Comparison of ENCODE assay signal across 14 cellular contexts in the genomic region with DNA sequence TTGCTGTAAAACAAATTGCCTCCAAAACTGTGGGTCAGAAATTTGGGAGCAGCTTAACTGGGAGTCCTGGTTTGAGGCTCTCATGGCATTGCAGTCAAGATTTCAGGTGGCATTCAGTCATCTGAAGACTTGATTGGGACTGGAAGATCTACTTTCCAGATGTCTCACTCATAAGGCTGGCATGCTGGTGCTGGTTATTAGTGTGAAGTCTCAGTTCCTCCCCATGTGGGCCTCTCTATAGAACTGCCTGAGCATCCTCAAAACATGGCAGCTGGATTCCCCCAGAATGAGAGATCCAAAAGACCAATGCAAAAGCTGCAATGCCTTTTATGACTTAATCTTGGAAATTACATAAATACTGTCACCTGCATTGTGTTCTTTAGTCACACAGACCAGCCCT. TPM values are rescaled to one million over a fixed set of nuclear protein-coding genes. Genes with fewer than 3 reads are reported as not detected.
DNase-seq lines count a peak whose midpoint lies in the region; ATAC-seq and TF ChIP-seq lines count a peak whose summit lies in the region.
"Had no signal": no experiment of that assay in that cellular context is flagged by ENCODE, and none has a peak within 500 bp of the region (broad histone marks: within the 10 kb centered on the region; RNA-seq: fewer than 3 reads in every experiment).

No MANE protein-coding gene starts in this region.

- H3K4me1 ChIP-seq in smooth muscle cell (ENCODE audit: low read depth): peaks cover 12% of the 10 kb centered on the region

- peaks cover 14% of the 10 kb centered on the region for H3F3A ChIP-seq in smooth muscle cell (ENCODE audit: low read depth)

- no peak for TF ChIP-seq CTCF in smooth muscle cell (IDR thresholded peaks at IDR 0.05; ENCODE audit: borderline replicate concordance, insufficient read depth, poor library complexity, severe bottlenecking)

- H3K4me3 ChIP-seq in smooth muscle cell: no peak overlapping the region
- H3K4me3 ChIP-seq: heart left ventricle, SK-N-MC had no signal

- no peaks in the 10 kb centered on the region for H3K9me3 ChIP-seq in smooth muscle cell (replicated peaks; ENCODE audit: low read depth)
- H3K9me3 ChIP-seq: heart left ventricle had no signal

- no peaks in the 10 kb centered on the region for H3K79me2 ChIP-seq in smooth muscle cell (ENCODE audit: low read depth)

- ATAC-seq in GM21619 (IDR thresholded peaks at IDR 0.05; ENCODE audit: unreplicated experiment): peak; percentile 56
- peak; percentile 84 for ATAC-seq in HG03432 (IDR thresholded peaks at IDR 0.05; ENCODE audit: unreplicated experiment)
- no peak for ATAC-seq in left ventricle myocardium superior
- ATAC-seq: heart left ventricle had no signal

- no peaks in the 10 kb centered on the region for H3K27me3 Mint-ChIP-seq in activated naive CD4-positive, alpha-beta T cell treated with anti-CD3 and anti-CD28 coated beads for 36 hours (ENCODE audit: low read depth)
- H3K27me3 Mint-ChIP-seq in activated naive CD4-positive, alpha-beta T cell treated with anti-CD3 and anti-CD28 coated beads, Interleukin-2, amount 10 ng/mL, durations not matched to agents 7 days and 5 days: no peaks in the 10 kb centered on the region

- DNase-seq in activated naive CD4-positive, alpha-beta T cell treated with anti-CD3 and anti-CD28 coated beads for 36 hours: peak; percentile 30
- DNase-seq in activated naive CD4-positive, alpha-beta T cell treated with anti-CD3 and anti-CD28 coated beads, Interleukin-2, amount 10 ng/mL, durations not matched to agents 7 days and 5 days: no peak
- DNase-seq in smooth muscle cell (lab: John Stamatoyannopoulos, UW; ENCODE audit: unreplicated experiment) (no peak), caudate nucleus (lab: John Stamatoyannopoulos, UW) (no peak), left ventricle myocardium superior (no peak)
- DNase-seq in activated CD8-positive, alpha-beta memory T cell treated with anti-CD3 and anti-CD28 coated beads, Interleukin-2, amount 50 U/mL, for 4 hours: no peak
- DNase-seq: activated CD4-positive, CD25-positive, alpha-beta regulatory T cell; activated gamma-delta T cell; DMS153; heart left ventricle; NCI-H2081 had no signal

- CTCF ChIA-PET in activated naive CD4-positive, alpha-beta T cell treated with anti-CD3 and anti-CD28 coated beads for 36 hours (lab: Charles Lee): no interaction called here
- CTCF ChIA-PET in activated naive CD4-positive, alpha-beta T cell treated with anti-CD3 and anti-CD28 coated beads, Interleukin-2, amount 10 ng/mL, durations not matched to agents 7 days and 5 days (lab: Charles Lee): interaction anchor here (0.8 kb wide), 1 partner anchor 8 kb away, joined by 3 read pairs; no protein-coding TSS in a partner anchor

- no peak overlapping the region for H3K27ac Mint-ChIP-seq in activated naive CD4-positive, alpha-beta T cell treated with anti-CD3 and anti-CD28 coated beads for 36 hours
- H3K27ac Mint-ChIP-seq in activated naive CD4-positive, alpha-beta T cell treated with anti-CD3 and anti-CD28 coated beads, Interleukin-2, amount 10 ng/mL, durations not matched to agents 7 days and 5 days: no peak overlapping the region

- H3K36me3 ChIP-seq in smooth muscle cell (ENCODE audit: low read depth): no peaks in the 10 kb centered on the region
- H3K36me3 ChIP-seq: heart left ventricle had no signal

- H3K4me2 ChIP-seq in smooth muscle cell: no peak overlapping the region

- peaks cover 9% of the 10 kb centered on the region for H3K36me3 Mint-ChIP-seq in activated naive CD4-positive, alpha-beta T cell treated with anti-CD3 and anti-CD28 coated beads for 36 hours (ENCODE audit: low read depth)
- peaks cover 8% of the 10 kb centered on the region for H3K36me3 Mint-ChIP-seq in activated naive CD4-positive, alpha-beta T cell treated with anti-CD3 and anti-CD28 coated beads, Interleukin-2, amount 10 ng/mL, durations not matched to agents 7 days and 5 days

- intact Hi-C loops in activated naive CD4-positive, alpha-beta T cell treated with anti-CD3 and anti-CD28 coated beads for 36 hours (cut with micrococcal nuclease): no loop called here
- intact Hi-C loops in left ventricle myocardium superior (cut with micrococcal nuclease): no loop called here

- no peak overlapping the region for H3K4me3 Mint-ChIP-seq in activated naive CD4-positive, alpha-beta T cell treated with anti-CD3 and anti-CD28 coated beads for 36 hours
- no peak overlapping the region for H3K4me3 Mint-ChIP-seq in activated naive CD4-positive, alpha-beta T cell treated with anti-CD3 and anti-CD28 coated beads, Interleukin-2, amount 10 ng/mL, durations not matched to agents 7 days and 5 days

- H2AFZ ChIP-seq in smooth muscle cell (ENCODE audit: low read depth): no peak overlapping the region

- no peaks in the 10 kb centered on the region for H3K27me3 ChIP-seq in smooth muscle cell (ENCODE audit: low read depth)
- H3K27me3 ChIP-seq: heart left ventricle had no signal

- H3K27ac ChIP-seq in smooth muscle cell (ENCODE audit: low read depth) (peak overlapping the region; percentile 34), caudate nucleus (ENCODE audit: low read depth, low read length) (no peak overlapping the region)
- H3K27ac ChIP-seq: heart left ventricle, SK-N-MC had no signal

- H3K4me1 Mint-ChIP-seq in activated naive CD4-positive, alpha-beta T cell treated with anti-CD3 and anti-CD28 coated beads for 36 hours (ENCODE audit: low read depth): peaks cover 20% of the 10 kb centered on the region
- peaks cover 20% of the 10 kb centered on the region for H3K4me1 Mint-ChIP-seq in activated naive CD4-positive, alpha-beta T cell treated with anti-CD3 and anti-CD28 coated beads, Interleukin-2, amount 10 ng/mL, durations not matched to agents 7 days and 5 days

- H3K9ac ChIP-seq in smooth muscle cell (ENCODE audit: low read depth): no peak overlapping the region

- no peaks in the 10 kb centered on the region for H4K20me1 ChIP-seq in smooth muscle cell (ENCODE audit: low read depth)

- H3K9me3 Mint-ChIP-seq in activated naive CD4-positive, alpha-beta T cell treated with anti-CD3 and anti-CD28 coated beads for 36 hours: no peaks in the 10 kb centered on the region
- no peaks in the 10 kb centered on the region for H3K9me3 Mint-ChIP-seq in activated naive CD4-positive, alpha-beta T cell treated with anti-CD3 and anti-CD28 coated beads, Interleukin-2, amount 10 ng/mL, durations not matched to agents 7 days and 5 days

RNA-seq across cellular contexts. Expression of a gene that starts 6.4 kb away (rescaled TPM):
- 10 to 100 TPM; 20.3 to 22.4 TPM for total RNA-seq in activated naive CD4-positive, alpha-beta T cell treated with anti-CD3 and anti-CD28 coated beads for 36 hours
- total RNA-seq in smooth muscle cell (28.1 and 34.6 TPM in 2 replicates), left ventricle myocardium superior (15.0 TPM)
- polyA plus RNA-seq in smooth muscle cell: 23.2 and 33.0 TPM in 2 replicates
